ENCODE assay signal across 22 cellular contexts in the genomic region with DNA sequence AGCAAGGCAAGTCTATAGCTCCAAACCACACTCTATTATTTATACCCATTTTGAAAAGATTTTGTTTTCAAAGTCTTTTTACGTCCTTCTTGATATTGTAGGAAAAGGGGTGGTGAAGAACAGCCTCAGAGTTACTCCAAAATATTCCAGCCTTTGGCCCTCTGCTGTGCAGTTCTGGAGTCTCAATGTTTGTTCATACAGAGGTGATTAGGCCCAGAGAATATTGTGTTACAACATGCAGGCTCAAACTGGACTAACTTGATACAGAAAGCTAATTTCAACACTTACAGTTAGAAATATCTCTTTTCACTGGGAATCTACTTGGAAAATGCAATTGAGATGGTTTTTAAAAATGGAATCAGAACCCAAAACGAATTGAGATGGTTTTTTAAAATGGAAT. TPM values are rescaled to one million over a fixed set of nuclear protein-coding genes. Genes with fewer than 3 reads are reported as not detected.
"Had no signal": no experiment of that assay in that cellular context is flagged by ENCODE, and none has a peak within 500 bp of the region (broad histone marks: within the 10 kb centered on the region; RNA-seq: fewer than 3 reads in every experiment).

No MANE protein-coding gene starts in this region.

- DNase-seq: activated CD4-positive, alpha-beta T cell treated with anti-CD3 and anti-CD28 coated beads for 4 hours; activated CD8-positive, alpha-beta memory T cell treated with anti-CD3 and anti-CD28 coated beads, Interleukin-2, amount 50 U/mL, for 4 hours; activated CD8-positive, alpha-beta T cell treated with anti-CD3 and anti-CD28 coated beads for 36 hours; activated gamma-delta T cell treated with Interleukin-2 at 50 U/mL for 16 hours; activated T-cell treated with anti-CD3 and anti-CD28 coated beads, Interleukin-2, amount 50 U/mL, for 72 hours; body of pancreas; MM.1S; NCI-H1436; NCI-H1694 treated with DMSO at 0.1 percent for 48 hours; NCI-H2029 treated with DMSO at 0.1 percent for 48 hours; NCI-H2171; NCI-H2227 treated with DMSO at 0.1 percent for 48 hours; NCI-H446 treated with DMSO at 0.1 percent for 48 hours; NCI-H524 treated with DMSO at 0.1 percent for 48 hours; PC-9; SHP77 treated with DMSO at 0.1 percent for 48 hours had no signal

- H3K4me1 Mint-ChIP-seq: activated naive CD4-positive, alpha-beta T cell treated with anti-CD3 and anti-CD28 coated beads, Interleukin-2, amount 50 U/mL, for 24 hours; central memory CD8-positive, alpha-beta T cell had no signal

- H3K4me3 Mint-ChIP-seq: activated CD8-positive, alpha-beta T cell treated with anti-CD3 and anti-CD28 coated beads for 36 hours; activated naive CD4-positive, alpha-beta T cell treated with anti-CD3 and anti-CD28 coated beads, Interleukin-2, amount 50 U/mL, for 24 hours; activated T-cell treated with anti-CD3 and anti-CD28 coated beads, Interleukin-2, amount 50 U/mL, for 72 hours; central memory CD8-positive, alpha-beta T cell; T-helper 1 cell treated with Interleukin-12 subunit alpha and Interleukin-12 subunit beta and Interleukin-4 antibody, amounts not matched to agents 30 μg/mL and 1 μg/mL, for 36 hours had no signal

- H3K27ac Mint-ChIP-seq: activated CD8-positive, alpha-beta T cell treated with anti-CD3 and anti-CD28 coated beads for 36 hours; activated naive CD4-positive, alpha-beta T cell treated with anti-CD3 and anti-CD28 coated beads, Interleukin-2, amount 50 U/mL, for 24 hours; activated T-cell treated with anti-CD3 and anti-CD28 coated beads, Interleukin-2, amount 50 U/mL, for 72 hours; activated T-helper 2 cell treated with anti-CD3 and anti-CD28 coated beads, Interferon-gamma antibody, Interleukin-2, Interleukin-4, amounts not matched to agents 10 μg/mL and 5 μg/mL and 100 μg/mL, durations not matched to agents 14 hours and 24 hours and 36 hours; T-helper 1 cell treated with Interleukin-12 subunit alpha and Interleukin-12 subunit beta and Interleukin-4 antibody, amounts not matched to agents 30 μg/mL and 1 μg/mL, for 36 hours had no signal

- H3K27me3 Mint-ChIP-seq: activated CD8-positive, alpha-beta T cell treated with anti-CD3 and anti-CD28 coated beads for 36 hours; activated naive CD4-positive, alpha-beta T cell treated with anti-CD3 and anti-CD28 coated beads, Interleukin-2, amount 50 U/mL, for 24 hours; central memory CD8-positive, alpha-beta T cell had no signal

- H3K9me3 Mint-ChIP-seq: activated CD8-positive, alpha-beta T cell treated with anti-CD3 and anti-CD28 coated beads for 36 hours; activated naive CD4-positive, alpha-beta T cell treated with anti-CD3 and anti-CD28 coated beads, Interleukin-2, amount 50 U/mL, for 24 hours; activated T-cell treated with anti-CD3 and anti-CD28 coated beads, Interleukin-2, amount 50 U/mL, for 72 hours; activated T-helper 2 cell treated with anti-CD3 and anti-CD28 coated beads, Interferon-gamma antibody, Interleukin-2, Interleukin-4, amounts not matched to agents 10 μg/mL and 5 μg/mL and 100 μg/mL, durations not matched to agents 14 hours and 24 hours and 36 hours; central memory CD8-positive, alpha-beta T cell; T-helper 1 cell treated with Interleukin-12 subunit alpha and Interleukin-12 subunit beta and Interleukin-4 antibody, amounts not matched to agents 30 μg/mL and 1 μg/mL, for 36 hours had no signal

- H3K36me3 Mint-ChIP-seq: activated naive CD4-positive, alpha-beta T cell treated with anti-CD3 and anti-CD28 coated beads, Interleukin-2, amount 50 U/mL, for 24 hours had no signal

- H3K4me3 ChIP-seq: ascending aorta, body of pancreas, PC-9 had no signal

RNA-seq across cellular contexts. Expression of a gene that starts 40.4 kb away (rescaled TPM):
- total RNA-seq: activated CD8-positive, alpha-beta T cell treated with anti-CD3 and anti-CD28 coated beads for 36 hours; activated T-cell treated with anti-CD3 and anti-CD28 coated beads, Interleukin-2, amount 50 U/mL, for 72 hours; activated T-helper 2 cell treated with anti-CD3 and anti-CD28 coated beads, Interferon-gamma antibody, Interleukin-2, Interleukin-4, amounts not matched to agents 10 μg/mL and 5 μg/mL and 100 μg/mL, durations not matched to agents 14 hours and 24 hours and 36 hours; ascending aorta; body of pancreas; PC-9; SK-MEL-5 had no signal
